Comparison of ENCODE assay signal across 1 cellular context in genomic region chr1:209526137-209526536, GRCh38.
TF ChIP-seq lines count a peak whose summit lies in the region.

No MANE protein-coding gene starts in this region.

TF ChIP-seq in GM23338, 12 proteins besides CTCF, POLR2A, EP300 and RAD21 (continued from another document):
- TF ChIP-seq, protein P1, sequence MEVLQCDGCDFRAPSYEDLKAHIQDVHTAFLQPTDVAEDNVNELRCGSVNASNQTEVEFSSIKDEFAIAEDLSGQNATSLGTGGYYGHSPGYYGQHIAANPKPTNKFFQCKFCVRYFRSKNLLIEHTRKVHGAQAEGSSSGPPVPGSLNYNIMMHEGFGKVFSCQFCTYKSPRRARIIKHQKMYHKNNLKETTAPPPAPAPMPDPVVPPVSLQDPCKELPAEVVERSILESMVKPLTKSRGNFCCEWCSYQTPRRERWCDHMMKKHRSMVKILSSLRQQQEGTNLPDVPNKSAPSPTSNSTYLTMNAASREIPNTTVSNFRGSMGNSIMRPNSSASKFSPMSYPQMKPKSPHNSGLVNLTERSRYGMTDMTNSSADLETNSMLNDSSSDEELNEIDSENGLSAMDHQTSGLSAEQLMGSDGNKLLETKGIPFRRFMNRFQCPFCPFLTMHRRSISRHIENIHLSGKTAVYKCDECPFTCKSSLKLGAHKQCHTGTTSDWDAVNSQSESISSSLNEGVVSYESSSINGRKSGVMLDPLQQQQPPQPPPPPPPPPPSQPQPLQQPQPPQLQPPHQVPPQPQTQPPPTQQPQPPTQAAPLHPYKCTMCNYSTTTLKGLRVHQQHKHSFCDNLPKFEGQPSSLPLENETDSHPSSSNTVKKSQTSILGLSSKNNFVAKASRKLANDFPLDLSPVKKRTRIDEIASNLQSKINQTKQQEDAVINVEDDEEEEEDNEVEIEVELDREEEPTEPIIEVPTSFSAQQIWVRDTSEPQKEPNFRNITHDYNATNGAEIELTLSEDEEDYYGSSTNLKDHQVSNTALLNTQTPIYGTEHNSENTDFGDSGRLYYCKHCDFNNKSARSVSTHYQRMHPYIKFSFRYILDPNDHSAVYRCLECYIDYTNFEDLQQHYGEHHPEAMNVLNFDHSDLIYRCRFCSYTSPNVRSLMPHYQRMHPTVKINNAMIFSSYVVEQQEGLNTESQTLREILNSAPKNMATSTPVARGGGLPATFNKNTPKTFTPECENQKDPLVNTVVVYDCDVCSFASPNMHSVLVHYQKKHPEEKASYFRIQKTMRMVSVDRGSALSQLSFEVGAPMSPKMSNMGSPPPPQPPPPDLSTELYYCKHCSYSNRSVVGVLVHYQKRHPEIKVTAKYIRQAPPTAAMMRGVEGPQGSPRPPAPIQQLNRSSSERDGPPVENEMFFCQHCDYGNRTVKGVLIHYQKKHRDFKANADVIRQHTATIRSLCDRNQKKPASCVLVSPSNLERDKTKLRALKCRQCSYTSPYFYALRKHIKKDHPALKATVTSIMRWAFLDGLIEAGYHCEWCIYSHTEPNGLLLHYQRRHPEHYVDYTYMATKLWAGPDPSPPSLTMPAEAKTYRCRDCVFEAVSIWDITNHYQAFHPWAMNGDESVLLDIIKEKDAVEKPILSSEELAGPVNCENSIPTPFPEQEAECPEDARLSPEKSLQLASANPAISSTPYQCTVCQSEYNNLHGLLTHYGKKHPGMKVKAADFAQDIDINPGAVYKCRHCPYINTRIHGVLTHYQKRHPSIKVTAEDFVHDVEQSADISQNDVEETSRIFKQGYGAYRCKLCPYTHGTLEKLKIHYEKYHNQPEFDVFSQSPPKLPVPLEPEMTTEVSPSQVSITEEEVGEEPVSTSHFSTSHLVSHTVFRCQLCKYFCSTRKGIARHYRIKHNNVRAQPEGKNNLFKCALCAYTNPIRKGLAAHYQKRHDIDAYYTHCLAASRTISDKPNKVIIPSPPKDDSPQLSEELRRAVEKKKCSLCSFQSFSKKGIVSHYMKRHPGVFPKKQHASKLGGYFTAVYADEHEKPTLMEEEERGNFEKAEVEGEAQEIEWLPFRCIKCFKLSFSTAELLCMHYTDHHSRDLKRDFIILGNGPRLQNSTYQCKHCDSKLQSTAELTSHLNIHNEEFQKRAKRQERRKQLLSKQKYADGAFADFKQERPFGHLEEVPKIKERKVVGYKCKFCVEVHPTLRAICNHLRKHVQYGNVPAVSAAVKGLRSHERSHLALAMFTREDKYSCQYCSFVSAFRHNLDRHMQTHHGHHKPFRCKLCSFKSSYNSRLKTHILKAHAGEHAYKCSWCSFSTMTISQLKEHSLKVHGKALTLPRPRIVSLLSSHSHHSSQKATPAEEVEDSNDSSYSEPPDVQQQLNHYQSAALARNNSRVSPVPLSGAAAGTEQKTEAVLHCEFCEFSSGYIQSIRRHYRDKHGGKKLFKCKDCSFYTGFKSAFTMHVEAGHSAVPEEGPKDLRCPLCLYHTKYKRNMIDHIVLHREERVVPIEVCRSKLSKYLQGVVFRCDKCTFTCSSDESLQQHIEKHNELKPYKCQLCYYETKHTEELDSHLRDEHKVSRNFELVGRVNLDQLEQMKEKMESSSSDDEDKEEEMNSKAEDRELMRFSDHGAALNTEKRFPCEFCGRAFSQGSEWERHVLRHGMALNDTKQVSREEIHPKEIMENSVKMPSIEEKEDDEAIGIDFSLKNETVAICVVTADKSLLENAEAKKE (CRISPR knock-in tag; IDR thresholded peaks at IDR 0.05), result no peak
- TF ChIP-seq REST (IDR thresholded peaks at IDR 0.05; ENCODE audit: unreplicated experiment), result no peak
- TF ChIP-seq STAT1 (IDR thresholded peaks at IDR 0.05; ENCODE audit: unreplicated experiment), result no peak
- no peak for TF ChIP-seq EZH2phosphoT487 (IDR thresholded peaks at IDR 0.05; ENCODE audit: unreplicated experiment)
- TF ChIP-seq CREB1 (CRISPR knock-in tag; IDR thresholded peaks at IDR 0.05; ENCODE audit: low read depth), result no peak
- no peak for TF ChIP-seq JUNB (IDR thresholded peaks at IDR 0.05; ENCODE audit: unreplicated experiment)
- no peak for TF ChIP-seq ETS1 (IDR thresholded peaks at IDR 0.05)
- no peak for TF ChIP-seq EZH2 (IDR thresholded peaks at IDR 0.05; ENCODE audit: low read depth, unreplicated experiment)
